6 cellular contexts compared by ENCODE assay signal in genomic region chr19:38386968-38387549, GRCh38. TPM values are rescaled to one million over a fixed set of nuclear protein-coding genes. Genes with fewer than 3 reads are reported as not detected.
DNase-seq lines count a peak whose midpoint lies in the region; ATAC-seq and TF ChIP-seq lines count a peak whose summit lies in the region.

No MANE protein-coding gene starts in this region.

- ATAC-seq in GM18517 (IDR thresholded peaks at IDR 0.05; ENCODE audit: unreplicated experiment): no peak

- peaks cover 1% of the 10 kb centered on the region for H3K27me3 ChIP-seq in GM06990 (replicated peaks; ENCODE audit: control insufficient read depth, insufficient read depth, low read length)

- TF ChIP-seq CTCF in GM06990 (IDR thresholded peaks at IDR 0.05; ENCODE audit: insufficient read depth, low read length, poor library complexity, severe bottlenecking): no peak
- no peak for TF ChIP-seq CTCF in mesothelial cell of epicardium (IDR thresholded peaks at IDR 0.05; ENCODE audit: unreplicated experiment)

- H3K4me3 Mint-ChIP-seq in activated CD4-positive, alpha-beta memory T cell treated with anti-CD3 and anti-CD28 coated beads, Interleukin-2, amount 10 ng/mL, durations not matched to agents 7 days and 5 days: peak overlapping the region; percentile 82
- peak overlapping the region; percentile 93 for H3K4me3 Mint-ChIP-seq in mesothelial cell of epicardium

- H3K4me3 ChIP-seq in GM06990 (replicated peaks; ENCODE audit: low read depth, low read length): peak overlapping the region; percentile 34

- CTCF ChIA-PET in activated CD4-positive, alpha-beta memory T cell treated with anti-CD3 and anti-CD28 coated beads, Interleukin-2, amount 10 ng/mL, durations not matched to agents 7 days and 5 days (lab: Charles Lee): interaction anchor here (1.1 to 2.8 kb wide), 3 partner anchors 13 to 955 kb away, joined by 3 to 20 read pairs (median 19); partner anchors contain the start of genes FAM98C, PSMD8 and SAMD4B

- H3K27me3 Mint-ChIP-seq in activated CD4-positive, alpha-beta memory T cell treated with anti-CD3 and anti-CD28 coated beads, Interleukin-2, amount 10 ng/mL, durations not matched to agents 7 days and 5 days: peaks cover 28% of the 10 kb centered on the region
- H3K27me3 Mint-ChIP-seq in mesothelial cell of epicardium (ENCODE audit: low read depth): peaks cover 20% of the 10 kb centered on the region

- H3K27ac Mint-ChIP-seq in activated CD4-positive, alpha-beta memory T cell treated with anti-CD3 and anti-CD28 coated beads, Interleukin-2, amount 10 ng/mL, durations not matched to agents 7 days and 5 days: peak overlapping the region; percentile 66
- H3K27ac Mint-ChIP-seq in mesothelial cell of epicardium: peak overlapping the region; percentile 51

- no peaks in the 10 kb centered on the region for H3K9me3 Mint-ChIP-seq in activated CD4-positive, alpha-beta memory T cell treated with anti-CD3 and anti-CD28 coated beads, Interleukin-2, amount 10 ng/mL, durations not matched to agents 7 days and 5 days
- H3K9me3 Mint-ChIP-seq in mesothelial cell of epicardium: no peaks in the 10 kb centered on the region

- DNase-seq in GM06990 (ENCODE audit: extremely low read depth, insufficient read length) (no peak), mesothelial cell of epicardium (ENCODE audit: low spot score in 2 of 2, unreplicated experiment in 2 of 2) (no peak), HCEC 1CT (no peak), EL (no peak)
- no peak for DNase-seq in activated CD4-positive, alpha-beta memory T cell treated with anti-CD3 and anti-CD28 coated beads, Interleukin-2, amount 10 ng/mL, durations not matched to agents 7 days and 5 days

- peaks cover 31% of the 10 kb centered on the region for H3K4me1 Mint-ChIP-seq in activated CD4-positive, alpha-beta memory T cell treated with anti-CD3 and anti-CD28 coated beads, Interleukin-2, amount 10 ng/mL, durations not matched to agents 7 days and 5 days
- H3K4me1 Mint-ChIP-seq in mesothelial cell of epicardium: peaks cover 14% of the 10 kb centered on the region

- H3K36me3 ChIP-seq in GM06990 (ENCODE audit: control insufficient read depth, insufficient read depth, low read length): peaks cover 21% of the 10 kb centered on the region

- POLR2A ChIA-PET in activated CD4-positive, alpha-beta memory T cell treated with anti-CD3 and anti-CD28 coated beads, Interleukin-2, amount 10 ng/mL, durations not matched to agents 7 days and 5 days (lab: Charles Lee): interaction anchor here (0.6 to 3.4 kb wide), 6 partner anchors 9 to 232 kb away, joined by 3 to 17 read pairs (median 5); partner anchors contain the start of genes EIF3K, FAM98C and PSMD8

- H3K36me3 Mint-ChIP-seq in activated CD4-positive, alpha-beta memory T cell treated with anti-CD3 and anti-CD28 coated beads, Interleukin-2, amount 10 ng/mL, durations not matched to agents 7 days and 5 days (ENCODE audit: low read depth): peaks cover 27% of the 10 kb centered on the region
- H3K36me3 Mint-ChIP-seq in mesothelial cell of epicardium: peaks cover 17% of the 10 kb centered on the region

RNA-seq across cellular contexts. Expression of gene GGN, which starts 0.8 kb away (rescaled TPM):
- under 1 TPM; 0.28 to 0.40 TPM for total RNA-seq in activated CD4-positive, alpha-beta memory T cell treated with anti-CD3 and anti-CD28 coated beads, Interleukin-2, amount 10 ng/mL, durations not matched to agents 7 days and 5 days
- total RNA-seq in mesothelial cell of epicardium: 1.3 to 2.4 TPM (median 2.0 TPM) in 3 replicates

RNA-seq across cellular contexts. Expression of gene SPRED3, which starts 1.4 kb away (rescaled TPM):
- 1 to 10 TPM; 2.1 to 3.8 TPM for total RNA-seq in activated CD4-positive, alpha-beta memory T cell treated with anti-CD3 and anti-CD28 coated beads, Interleukin-2, amount 10 ng/mL, durations not matched to agents 7 days and 5 days
- 6.7 to 7.1 TPM (median 7.0 TPM) in 3 replicates for total RNA-seq in mesothelial cell of epicardium

RNA-seq across cellular contexts. Expression of gene PSMD8, which starts 12.7 kb away (rescaled TPM):
- total RNA-seq in activated CD4-positive, alpha-beta memory T cell treated with anti-CD3 and anti-CD28 coated beads, Interleukin-2, amount 10 ng/mL, durations not matched to agents 7 days and 5 days: 100 to 1,000 TPM; 167 to 178 TPM
- total RNA-seq in mesothelial cell of epicardium: 131 to 144 TPM (median 135 TPM) in 3 replicates

RNA-seq across cellular contexts. Expression of gene FAM98C, which starts 15.8 kb away (rescaled TPM):
- 10 to 100 TPM; 34.7 to 36.5 TPM for total RNA-seq in activated CD4-positive, alpha-beta memory T cell treated with anti-CD3 and anti-CD28 coated beads, Interleukin-2, amount 10 ng/mL, durations not matched to agents 7 days and 5 days
- total RNA-seq in mesothelial cell of epicardium: 17.9 to 20.6 TPM (median 18.8 TPM) in 3 replicates

RNA-seq across cellular contexts. Expression of gene RASGRP4, which starts 39.0 kb away (rescaled TPM):
- total RNA-seq in activated CD4-positive, alpha-beta memory T cell treated with anti-CD3 and anti-CD28 coated beads, Interleukin-2, amount 10 ng/mL, durations not matched to agents 7 days and 5 days: 10 to 100 TPM; 19.5 to 20.0 TPM
- 1.1 to 1.7 TPM (median 1.2 TPM) in 3 replicates for total RNA-seq in mesothelial cell of epicardium
